Comparison of ENCODE assay signal across 1 cellular context in the genomic region with DNA sequence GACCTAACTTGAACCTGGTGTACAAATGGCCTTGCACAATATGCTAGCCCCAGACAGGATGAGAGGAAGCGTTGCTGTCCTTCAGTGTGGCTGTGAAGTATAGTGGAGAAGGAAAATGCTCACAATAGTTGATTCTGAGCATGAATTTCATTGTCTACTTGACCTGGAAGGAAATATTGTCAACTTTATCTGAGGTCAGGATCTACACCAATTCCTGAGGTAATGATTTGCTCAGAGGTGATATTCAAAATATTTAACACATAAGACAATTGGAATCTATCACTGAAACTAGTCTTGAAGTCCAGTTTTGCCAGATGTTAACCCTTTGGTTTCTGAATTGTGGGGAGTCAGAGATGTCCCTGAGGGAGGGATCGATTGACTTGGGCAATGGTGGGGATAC.
TF ChIP-seq lines count a peak whose summit lies in the region.

No MANE protein-coding gene starts in this region.

TF ChIP-seq in H1, 55 proteins besides CTCF, POLR2A, EP300 and RAD21 (continued from another document):
- TF ChIP-seq HDAC6 (IDR thresholded peaks at IDR 0.05; ENCODE audit: low read depth, low read length), result no peak
- TF ChIP-seq, protein P1, sequence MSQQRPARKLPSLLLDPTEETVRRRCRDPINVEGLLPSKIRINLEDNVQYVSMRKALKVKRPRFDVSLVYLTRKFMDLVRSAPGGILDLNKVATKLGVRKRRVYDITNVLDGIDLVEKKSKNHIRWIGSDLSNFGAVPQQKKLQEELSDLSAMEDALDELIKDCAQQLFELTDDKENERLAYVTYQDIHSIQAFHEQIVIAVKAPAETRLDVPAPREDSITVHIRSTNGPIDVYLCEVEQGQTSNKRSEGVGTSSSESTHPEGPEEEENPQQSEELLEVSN (IDR thresholded peaks at IDR 0.05), result no peak
- TF ChIP-seq SIX5 (IDR thresholded peaks at IDR 0.05; ENCODE audit: low read depth, low read length), result no peak
- TF ChIP-seq, protein P2, sequence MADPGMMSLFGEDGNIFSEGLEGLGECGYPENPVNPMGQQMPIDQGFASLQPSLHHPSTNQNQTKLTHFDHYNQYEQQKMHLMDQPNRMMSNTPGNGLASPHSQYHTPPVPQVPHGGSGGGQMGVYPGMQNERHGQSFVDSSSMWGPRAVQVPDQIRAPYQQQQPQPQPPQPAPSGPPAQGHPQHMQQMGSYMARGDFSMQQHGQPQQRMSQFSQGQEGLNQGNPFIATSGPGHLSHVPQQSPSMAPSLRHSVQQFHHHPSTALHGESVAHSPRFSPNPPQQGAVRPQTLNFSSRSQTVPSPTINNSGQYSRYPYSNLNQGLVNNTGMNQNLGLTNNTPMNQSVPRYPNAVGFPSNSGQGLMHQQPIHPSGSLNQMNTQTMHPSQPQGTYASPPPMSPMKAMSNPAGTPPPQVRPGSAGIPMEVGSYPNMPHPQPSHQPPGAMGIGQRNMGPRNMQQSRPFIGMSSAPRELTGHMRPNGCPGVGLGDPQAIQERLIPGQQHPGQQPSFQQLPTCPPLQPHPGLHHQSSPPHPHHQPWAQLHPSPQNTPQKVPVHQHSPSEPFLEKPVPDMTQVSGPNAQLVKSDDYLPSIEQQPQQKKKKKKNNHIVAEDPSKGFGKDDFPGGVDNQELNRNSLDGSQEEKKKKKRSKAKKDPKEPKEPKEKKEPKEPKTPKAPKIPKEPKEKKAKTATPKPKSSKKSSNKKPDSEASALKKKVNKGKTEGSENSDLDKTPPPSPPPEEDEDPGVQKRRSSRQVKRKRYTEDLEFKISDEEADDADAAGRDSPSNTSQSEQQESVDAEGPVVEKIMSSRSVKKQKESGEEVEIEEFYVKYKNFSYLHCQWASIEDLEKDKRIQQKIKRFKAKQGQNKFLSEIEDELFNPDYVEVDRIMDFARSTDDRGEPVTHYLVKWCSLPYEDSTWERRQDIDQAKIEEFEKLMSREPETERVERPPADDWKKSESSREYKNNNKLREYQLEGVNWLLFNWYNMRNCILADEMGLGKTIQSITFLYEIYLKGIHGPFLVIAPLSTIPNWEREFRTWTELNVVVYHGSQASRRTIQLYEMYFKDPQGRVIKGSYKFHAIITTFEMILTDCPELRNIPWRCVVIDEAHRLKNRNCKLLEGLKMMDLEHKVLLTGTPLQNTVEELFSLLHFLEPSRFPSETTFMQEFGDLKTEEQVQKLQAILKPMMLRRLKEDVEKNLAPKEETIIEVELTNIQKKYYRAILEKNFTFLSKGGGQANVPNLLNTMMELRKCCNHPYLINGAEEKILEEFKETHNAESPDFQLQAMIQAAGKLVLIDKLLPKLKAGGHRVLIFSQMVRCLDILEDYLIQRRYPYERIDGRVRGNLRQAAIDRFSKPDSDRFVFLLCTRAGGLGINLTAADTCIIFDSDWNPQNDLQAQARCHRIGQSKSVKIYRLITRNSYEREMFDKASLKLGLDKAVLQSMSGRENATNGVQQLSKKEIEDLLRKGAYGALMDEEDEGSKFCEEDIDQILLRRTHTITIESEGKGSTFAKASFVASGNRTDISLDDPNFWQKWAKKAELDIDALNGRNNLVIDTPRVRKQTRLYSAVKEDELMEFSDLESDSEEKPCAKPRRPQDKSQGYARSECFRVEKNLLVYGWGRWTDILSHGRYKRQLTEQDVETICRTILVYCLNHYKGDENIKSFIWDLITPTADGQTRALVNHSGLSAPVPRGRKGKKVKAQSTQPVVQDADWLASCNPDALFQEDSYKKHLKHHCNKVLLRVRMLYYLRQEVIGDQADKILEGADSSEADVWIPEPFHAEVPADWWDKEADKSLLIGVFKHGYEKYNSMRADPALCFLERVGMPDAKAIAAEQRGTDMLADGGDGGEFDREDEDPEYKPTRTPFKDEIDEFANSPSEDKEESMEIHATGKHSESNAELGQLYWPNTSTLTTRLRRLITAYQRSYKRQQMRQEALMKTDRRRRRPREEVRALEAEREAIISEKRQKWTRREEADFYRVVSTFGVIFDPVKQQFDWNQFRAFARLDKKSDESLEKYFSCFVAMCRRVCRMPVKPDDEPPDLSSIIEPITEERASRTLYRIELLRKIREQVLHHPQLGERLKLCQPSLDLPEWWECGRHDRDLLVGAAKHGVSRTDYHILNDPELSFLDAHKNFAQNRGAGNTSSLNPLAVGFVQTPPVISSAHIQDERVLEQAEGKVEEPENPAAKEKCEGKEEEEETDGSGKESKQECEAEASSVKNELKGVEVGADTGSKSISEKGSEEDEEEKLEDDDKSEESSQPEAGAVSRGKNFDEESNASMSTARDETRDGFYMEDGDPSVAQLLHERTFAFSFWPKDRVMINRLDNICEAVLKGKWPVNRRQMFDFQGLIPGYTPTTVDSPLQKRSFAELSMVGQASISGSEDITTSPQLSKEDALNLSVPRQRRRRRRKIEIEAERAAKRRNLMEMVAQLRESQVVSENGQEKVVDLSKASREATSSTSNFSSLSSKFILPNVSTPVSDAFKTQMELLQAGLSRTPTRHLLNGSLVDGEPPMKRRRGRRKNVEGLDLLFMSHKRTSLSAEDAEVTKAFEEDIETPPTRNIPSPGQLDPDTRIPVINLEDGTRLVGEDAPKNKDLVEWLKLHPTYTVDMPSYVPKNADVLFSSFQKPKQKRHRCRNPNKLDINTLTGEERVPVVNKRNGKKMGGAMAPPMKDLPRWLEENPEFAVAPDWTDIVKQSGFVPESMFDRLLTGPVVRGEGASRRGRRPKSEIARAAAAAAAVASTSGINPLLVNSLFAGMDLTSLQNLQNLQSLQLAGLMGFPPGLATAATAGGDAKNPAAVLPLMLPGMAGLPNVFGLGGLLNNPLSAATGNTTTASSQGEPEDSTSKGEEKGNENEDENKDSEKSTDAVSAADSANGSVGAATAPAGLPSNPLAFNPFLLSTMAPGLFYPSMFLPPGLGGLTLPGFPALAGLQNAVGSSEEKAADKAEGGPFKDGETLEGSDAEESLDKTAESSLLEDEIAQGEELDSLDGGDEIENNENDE (IDR thresholded peaks at IDR 0.05; ENCODE audit: insufficient replicate concordance, low read length), result no peak
